Comparison of ENCODE assay signal across 8 cellular contexts in the genomic region with DNA sequence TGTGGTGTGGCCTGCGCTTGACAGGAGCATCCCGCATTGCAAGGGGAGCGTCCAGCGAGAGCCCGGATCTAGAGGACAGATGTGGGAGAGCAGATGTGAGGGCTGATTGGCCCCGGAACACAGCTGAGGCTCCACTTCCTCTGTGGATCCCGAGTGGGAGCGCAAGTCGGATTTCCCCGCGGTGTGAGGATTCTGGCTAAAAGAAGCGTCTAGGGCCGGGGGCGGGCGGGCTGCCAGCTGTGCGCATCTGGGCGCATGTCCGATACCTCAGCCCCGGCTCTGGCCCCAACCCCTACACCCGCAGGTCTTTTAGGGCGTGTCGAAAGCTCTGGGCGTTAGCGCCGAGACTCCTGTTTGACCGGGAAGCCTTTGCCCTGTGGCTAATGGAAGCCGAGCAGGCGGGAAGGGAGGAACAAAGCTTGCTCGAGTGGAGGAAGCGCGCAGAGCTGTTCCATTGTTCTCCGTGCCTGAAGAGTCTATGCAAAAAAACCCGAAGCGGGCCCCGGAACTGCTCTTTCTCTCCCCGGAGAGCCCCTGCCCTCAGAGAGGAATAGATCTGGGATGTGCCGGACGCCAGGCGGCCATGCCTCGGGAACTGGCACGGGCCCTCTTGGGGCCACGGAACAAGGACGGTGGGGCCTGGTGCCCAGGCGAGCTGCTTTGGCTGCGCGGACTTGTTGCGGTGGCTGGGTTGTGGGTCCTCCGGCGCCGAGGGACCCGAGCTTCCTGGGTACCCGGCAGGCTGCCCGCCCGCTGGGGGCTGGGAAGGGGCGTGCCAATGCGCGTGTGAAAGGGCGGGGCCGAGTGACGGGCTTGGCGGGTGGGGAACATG.
DNase-seq lines count a peak whose midpoint lies in the region; ATAC-seq and TF ChIP-seq lines count a peak whose summit lies in the region.

No MANE protein-coding gene starts in this region.

- H3K27ac ChIP-seq in ascending aorta = peak overlapping the region; percentile 28 to 32
- H3K27ac ChIP-seq in right atrium auricular region = peak overlapping the region; percentile 48 to 68
- peak overlapping the region; percentile 32 for H3K27ac ChIP-seq in psoas muscle

- H3K4me1 ChIP-seq in ascending aorta (peaks cover 20 to 26% of the 10 kb centered on the region in 2 donors), right atrium auricular region (peaks cover 0 to 59% of the 10 kb centered on the region in 2 donors), psoas muscle (peaks cover 21% of the 10 kb centered on the region)

- peak overlapping the region; percentile 61 to 70 for H3K4me3 ChIP-seq in ascending aorta
- H3K4me3 ChIP-seq in right atrium auricular region = peak overlapping the region; percentile 36 to 62
- H3K4me3 ChIP-seq in psoas muscle = peak overlapping the region; percentile 59

- no peaks in the 10 kb centered on the region for H3K27me3 ChIP-seq in ascending aorta
- no peaks in the 10 kb centered on the region for H3K27me3 ChIP-seq in right atrium auricular region
- H3K27me3 ChIP-seq in psoas muscle (ENCODE audit: insufficient read depth in 3 of 3, low read length in 2 of 3) = peaks cover 0 to 29% (median 0%) of the 10 kb centered on the region in 3 donors

- intact Hi-C loops in ascending aorta (cut with DNase I) (loop anchor here (5.0 kb wide), 2 partner anchors 42 to 88 kb away; no protein-coding TSS in a partner anchor), psoas muscle (cut with DNase I) (loop anchor here in 1 of 2 donors (5.0 kb wide), 1 partner anchor 88 kb away; no protein-coding TSS in a partner anchor)

- TF ChIP-seq CTCF in ascending aorta (IDR thresholded peaks at IDR 0.05) (no peak), right atrium auricular region (IDR thresholded peaks at IDR 0.05) (no peak), psoas muscle (IDR thresholded peaks at IDR 0.05) (no peak)

- no peaks in the 10 kb centered on the region for H3K9me3 ChIP-seq in ascending aorta
- no peaks in the 10 kb centered on the region for H3K9me3 ChIP-seq in right atrium auricular region
- H3K9me3 ChIP-seq in psoas muscle = no peaks in the 10 kb centered on the region

- WGBS in psoas muscle, 3 donors = 8 to 20% (median 16%) methylated on average over 58 to 61 of the region's 61 CpGs

- peak; percentile 95 for DNase-seq in COLO668 (lab: John Stamatoyannopoulos, UW; ENCODE audit: unreplicated experiment)
- DNase-seq in NCI-H1436 (lab: John Stamatoyannopoulos, UW) = peak; percentile 92
- DNase-seq in ascending aorta (ENCODE audit: low spot score in 2 of 2) = peak in 1 of 2 donors; percentile 80
- DNase-seq in right atrium auricular region (ENCODE audit: low spot score) = peak; percentile 78
- DNase-seq in psoas muscle = peak; percentile 76 to 87
- no peak for DNase-seq in activated CD8-positive, alpha-beta memory T cell treated with anti-CD3 and anti-CD28 coated beads, Interleukin-2, amount 50 U/mL, for 48 hours
- no peak for DNase-seq in GM19238 (ENCODE audit: insufficient read length, low spot score)

- H3K36me3 ChIP-seq in ascending aorta = no peaks in the 10 kb centered on the region
- no peaks in the 10 kb centered on the region for H3K36me3 ChIP-seq in right atrium auricular region
- H3K36me3 ChIP-seq in psoas muscle (ENCODE audit: insufficient read depth in 1 of 2, low read depth in 1 of 2) = no peaks in the 10 kb centered on the region

- ATAC-seq in psoas muscle (peak; percentile 41 to 70 (median 56)), HG03460 (IDR thresholded peaks at IDR 0.05; ENCODE audit: unreplicated experiment) (no peak)

Comparison
In these comparisons a context has a peak if more than half of its experiments do, and no peak if none do; other contexts are left out.
1. DNase-seq: peak in COLO668 (single experiment), NCI-H1436 (single experiment), right atrium auricular region (single experiment) and psoas muscle (2 of 2); none in activated CD8-positive, alpha-beta memory T cell treated with anti-CD3 and anti-CD28 coated beads, Interleukin-2, amount 50 U/mL, for 48 hours (single experiment) and GM19238 (single experiment).
2. Peak in every context shown above with its lines, with median percentiles within 50 percentile points of each other: H3K27ac ChIP-seq and H3K4me3 ChIP-seq.